14 cellular contexts compared by ENCODE assay signal in genomic region chr16:77993111-77993571, GRCh38. TPM values are rescaled to one million over a fixed set of nuclear protein-coding genes. Genes with fewer than 3 reads are reported as not detected.
DNase-seq lines count a peak whose midpoint lies in the region; ATAC-seq and TF ChIP-seq lines count a peak whose summit lies in the region.
"Had no signal": no experiment of that assay in that cellular context is flagged by ENCODE, and none has a peak within 500 bp of the region (broad histone marks: within the 10 kb centered on the region; RNA-seq: fewer than 3 reads in every experiment).

No MANE protein-coding gene starts in this region.

- peaks cover 5% of the 10 kb centered on the region for H3K27me3 Mint-ChIP-seq in GM23338 (ENCODE audit: insufficient read depth, low read depth, poor library complexity)
- H3K27me3 Mint-ChIP-seq: activated naive CD8-positive, alpha-beta T cell treated with anti-CD3 and anti-CD28 coated beads for 36 hours had no signal

- no peak for TF ChIP-seq EP300 in ovary (IDR thresholded peaks at IDR 0.05)

- TF ChIP-seq CTCF in GM23338 (conservative IDR thresholded peaks at IDR 0.05; ENCODE audit: low read depth in 2 of 2) (no peak), WI38 (IDR thresholded peaks at IDR 0.05; ENCODE audit: low read depth, low read length) (no peak), GM13977 (IDR thresholded peaks at IDR 0.05; ENCODE audit: extremely low read depth, insufficient read depth, missing control alignments) (no peak), ovary (IDR thresholded peaks at IDR 0.05) (no peak)

- H3K36me3 ChIP-seq in GM23338 (ENCODE audit: insufficient read depth), result no peaks in the 10 kb centered on the region; the same call in 1 of the 2 replicates
- H3K36me3 ChIP-seq in ovary, result no peaks in the 10 kb centered on the region

- no peak for TF ChIP-seq POLR2A in ovary (IDR thresholded peaks at IDR 0.05)

- H3K4me3 Mint-ChIP-seq in GM23338, result no peak overlapping the region
- H3K4me3 Mint-ChIP-seq: activated naive CD8-positive, alpha-beta T cell treated with anti-CD3 and anti-CD28 coated beads for 36 hours had no signal

- peak overlapping the region; percentile 42; the same call in 1 of the 2 replicates for H3K27ac Mint-ChIP-seq in GM23338
- H3K27ac Mint-ChIP-seq: activated naive CD8-positive, alpha-beta T cell treated with anti-CD3 and anti-CD28 coated beads for 36 hours had no signal

- H3K9me3 ChIP-seq in ovary, result no peaks in the 10 kb centered on the region

- H4K20me1 ChIP-seq in GM23338 (replicated peaks; ENCODE audit: insufficient read depth), result no peaks in the 10 kb centered on the region

- intact Hi-C loops in left ventricle myocardium superior (cut with micrococcal nuclease), result no loop called here
- intact Hi-C loops in ovary (cut with DNase I), result no loop called here

- peak; percentile 78 for ATAC-seq in GM23338
- peak; percentile 85 for ATAC-seq in left ventricle myocardium superior
- no peak for ATAC-seq in GM21723 (IDR thresholded peaks at IDR 0.05; ENCODE audit: unreplicated experiment)
- ATAC-seq in HG02798 (IDR thresholded peaks at IDR 0.05; ENCODE audit: poor library complexity, unreplicated experiment), result no peak
- ATAC-seq: Panc1 had no signal

- peak overlapping the region; percentile 39 for H3K27ac ChIP-seq in GM23338 (ENCODE audit: low read depth)
- H3K27ac ChIP-seq in ovary, result no peak overlapping the region
- H3K27ac ChIP-seq: epithelial cell of prostate had no signal

- WGBS in ovary, 3 donors, result 25 to 41% (median 29%) methylated on average over 3 of the region's 3 CpGs

- H3K4me1 ChIP-seq in GM23338 (ENCODE audit: insufficient read depth) (peaks cover 17% of the 10 kb centered on the region), ovary (ENCODE audit: insufficient read depth) (no peaks in the 10 kb centered on the region)

- H3K4me1 Mint-ChIP-seq in GM23338, result peaks cover 30% of the 10 kb centered on the region
- H3K4me1 Mint-ChIP-seq: activated naive CD8-positive, alpha-beta T cell treated with anti-CD3 and anti-CD28 coated beads for 36 hours had no signal

- H3K79me2 ChIP-seq in GM23338 (replicated peaks; ENCODE audit: insufficient read depth), result no peaks in the 10 kb centered on the region

- in situ Hi-C loops in GM13977 (cut with MboI; ENCODE audit: low pct_unique_long_range_greater_than_20kb, low sequenced_read_pairs, unreplicated experiment), result no loop called here

- H3K36me3 Mint-ChIP-seq in GM23338 (ENCODE audit: low read depth), result peaks cover 67% of the 10 kb centered on the region

- DNase-seq in GM23338 (ENCODE audit: low spot score) (peak; percentile 27), left ventricle myocardium superior (no peak), superior temporal gyrus (ENCODE audit: extremely low spot score) (peak; percentile 58), GM13977 (ENCODE audit: low spot score) (no peak), ovary (no peak)
- DNase-seq: activated CD4-positive, alpha-beta T cell treated with anti-CD3 and anti-CD28 coated beads for 1 hour; activated naive CD8-positive, alpha-beta T cell treated with anti-CD3 and anti-CD28 coated beads for 36 hours; MM.1S had no signal

- peaks cover 79% of the 10 kb centered on the region for H3K9me3 Mint-ChIP-seq in GM23338

- H3K27me3 ChIP-seq in GM23338 (ENCODE audit: insufficient read depth), result no peaks in the 10 kb centered on the region
- no peaks in the 10 kb centered on the region for H3K27me3 ChIP-seq in ovary

- H3F3A ChIP-seq in GM23338 (replicated peaks; ENCODE audit: low read depth), result no peaks in the 10 kb centered on the region

- H3K4me2 ChIP-seq in GM23338, result peak overlapping the region; percentile 1; the same call in 1 of the 2 replicates

- H3K4me3 ChIP-seq in GM23338 (no peak overlapping the region), WI38 (ENCODE audit: low read depth, low read length) (peak overlapping the region; percentile 3; the same call in 1 of the 2 replicates), ovary (no peak overlapping the region)
- H3K4me3 ChIP-seq: lung had no signal

- H3K9me2 ChIP-seq in GM23338 (ENCODE audit: insufficient read depth), result no peaks in the 10 kb centered on the region

- no peak overlapping the region for H2AFZ ChIP-seq in GM23338

TF ChIP-seq in GM23338, 12 proteins besides CTCF, POLR2A, EP300 and RAD21:
- TF ChIP-seq ZNF331 (CRISPR knock-in tag; IDR thresholded peaks at IDR 0.05; ENCODE audit: low read depth), result no peak

RNA-seq across cellular contexts. Expression of gene CLEC3A, which starts 29.2 kb away (rescaled TPM):
- not detected in 2 replicates for total RNA-seq in GM23338 (2014; rRNA removed; shearing (Covaris generic))
- polyA plus RNA-seq in GM23338 (2016; fragmentation: Nextera tagmentation; extraction: Ambion mirVana), result not detected in 2 replicates
- not detected for total RNA-seq in left ventricle myocardium superior
- total RNA-seq in ovary, result not detected
- not detected for polyA plus RNA-seq in ovary
- total RNA-seq: activated naive CD8-positive, alpha-beta T cell treated with anti-CD3 and anti-CD28 coated beads for 36 hours; lung had no signal
- polyA plus RNA-seq: lung had no signal

Comparison
In these comparisons a context has a peak if more than half of its experiments do, and no peak if none do; other contexts are left out.
1. ATAC-seq: peak in GM23338 (single experiment) and left ventricle myocardium superior (single experiment); none in GM21723 (single experiment) and HG02798 (single experiment).
2. DNase-seq: peak in GM23338 (single experiment) and superior temporal gyrus (single experiment); none in left ventricle myocardium superior (single experiment), GM13977 (single experiment) and ovary (0 of 5).